In the genomic region with DNA sequence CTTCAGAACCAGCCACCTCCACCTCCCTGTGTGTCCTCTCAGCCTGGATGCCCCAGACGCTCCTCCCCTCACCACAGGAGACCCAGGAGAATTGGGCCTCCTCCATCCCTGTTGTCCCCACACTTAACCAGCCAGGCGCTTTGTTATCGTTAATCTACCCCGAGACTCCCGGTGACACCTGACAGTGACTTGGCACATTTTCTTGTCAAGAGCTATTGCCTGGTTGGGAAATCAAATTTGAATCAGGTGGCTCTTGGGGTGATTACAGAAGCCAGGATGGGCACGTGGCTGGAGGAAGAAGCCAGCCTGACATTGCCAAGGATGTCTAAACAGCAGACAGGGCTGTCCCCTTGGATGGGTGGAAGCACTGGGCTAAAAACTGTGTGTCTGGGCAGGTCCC, we compare ENCODE assay signal across 31 cellular contexts.
"Had no signal": no experiment of that assay in that cellular context is flagged by ENCODE, and none has a peak within 500 bp of the region (broad histone marks: within the 10 kb centered on the region; RNA-seq: fewer than 3 reads in every experiment).

No MANE protein-coding gene starts in this region.

- H3K9me3 ChIP-seq: esophagus muscularis mucosa, gastroesophageal sphincter, heart left ventricle, left lung, mucosa of descending colon, suprapubic skin, transverse colon, upper lobe of right lung, uterus had no signal

- H3K4me1 Mint-ChIP-seq: neural crest cell; stimulated activated naive CD8-positive, alpha-beta T cell treated with anti-CD3 and anti-CD28 coated beads, Interleukin-15, amount 100 ng/mL, for 72 hours had no signal

- H3K4me1 ChIP-seq: esophagus muscularis mucosa, foreskin keratinocyte, gastroesophageal sphincter, heart left ventricle, left lung, parathyroid adenoma, suprapubic skin, transverse colon, upper lobe of right lung, uterus had no signal

- DNase-seq: effector CD8-positive, alpha-beta T cell; foreskin keratinocyte; heart left ventricle; kidney; left cardiac atrium; left lung; mesenchymal stem cell; mucosa of descending colon; naive B cell; stimulated activated CD4-positive, alpha-beta T cell treated with anti-CD3 and anti-CD28 coated beads, Interleukin-12 subunit alpha, Interleukin-12 subunit beta, amount 100 ng/mL, for 4 hours; stimulated activated CD4-positive, alpha-beta T cell treated with anti-CD3 and anti-CD28 coated beads, Interleukin-1b, Interleukin-23, amount 100 ng/mL, for 48 hours; stimulated activated CD4-positive, alpha-beta T cell treated with anti-CD3 and anti-CD28 coated beads, Interleukin-4, amount 100 ng/mL, for 1 hour; stimulated activated CD8-positive, alpha-beta memory T cell treated with anti-CD3 and anti-CD28 coated beads, Interleukin-4, amount 100 ng/mL, for 48 hours; stimulated activated naive CD4-positive, alpha-beta T cell; stimulated activated naive CD8-positive, alpha-beta T cell treated with anti-CD3 and anti-CD28 coated beads, Interleukin-15, amount 100 ng/mL, for 72 hours; transverse colon; upper lobe of right lung; uterus had no signal

- H2AFZ ChIP-seq: hepatocyte, parathyroid adenoma had no signal

- H3K36me3 ChIP-seq: esophagus muscularis mucosa, gastroesophageal sphincter, heart left ventricle, left lung, suprapubic skin, transverse colon, upper lobe of right lung, uterus had no signal

- H3K27me3 ChIP-seq: foreskin keratinocyte, heart left ventricle, hepatocyte, left lung, upper lobe of right lung, uterus had no signal

- H3K4me3 ChIP-seq: esophagus muscularis mucosa, gastroesophageal sphincter, heart left ventricle, hepatocyte, left lung, mucosa of descending colon, smooth muscle cell, suprapubic skin, transverse colon, upper lobe of right lung, uterus had no signal

- ATAC-seq: foreskin keratinocyte; gastroesophageal sphincter; heart left ventricle; left cardiac atrium; left lung; mucosa of descending colon; natural killer cell treated with Interleukin-12 subunit alpha and Interleukin-12 subunit beta and Interleukin-15 and Interleukin-18, amount 100 ng/mL, for 72 hours; sciatic nerve; stimulated activated naive CD8-positive, alpha-beta T cell treated with anti-CD3 and anti-CD28 coated beads, Interleukin-15, amount 100 ng/mL, for 72 hours; upper lobe of right lung had no signal

- H3K4me3 Mint-ChIP-seq: dendritic cell treated with granulocyte-macrophage colony-stimulating factor and Interleukin-4, amounts not matched to agents 40 ng/mL and 50 ng/mL, for 4 days; mesothelial cell of epicardium; naive B cell; natural killer cell treated with Interleukin-12 subunit alpha and Interleukin-12 subunit beta and Interleukin-15 and Interleukin-18, amount 100 ng/mL, for 72 hours; neural crest cell; stimulated activated naive CD8-positive, alpha-beta T cell treated with anti-CD3 and anti-CD28 coated beads, Interleukin-15, amount 100 ng/mL, for 72 hours had no signal

- H3K27ac ChIP-seq: esophagus muscularis mucosa, foreskin keratinocyte, gastroesophageal sphincter, heart left ventricle, hepatocyte, left lung, parathyroid adenoma, suprapubic skin, transverse colon, upper lobe of right lung, uterus had no signal

- H3K4me2 ChIP-seq: hepatocyte, smooth muscle cell had no signal

- H3K36me3 Mint-ChIP-seq: mesothelial cell of epicardium; naive B cell; natural killer cell treated with Interleukin-12 subunit alpha and Interleukin-12 subunit beta and Interleukin-15 and Interleukin-18, amount 100 ng/mL, for 72 hours had no signal

- H3K79me2 ChIP-seq: hepatocyte, parathyroid adenoma had no signal

- H3K9me3 Mint-ChIP-seq: dendritic cell treated with granulocyte-macrophage colony-stimulating factor and Interleukin-4, amounts not matched to agents 40 ng/mL and 50 ng/mL, for 4 days; mesothelial cell of epicardium; naive B cell; natural killer cell treated with Interleukin-12 subunit alpha and Interleukin-12 subunit beta and Interleukin-15 and Interleukin-18, amount 100 ng/mL, for 72 hours; neural crest cell; stimulated activated naive CD8-positive, alpha-beta T cell treated with anti-CD3 and anti-CD28 coated beads, Interleukin-15, amount 100 ng/mL, for 72 hours had no signal

- H3K27me3 Mint-ChIP-seq: dendritic cell treated with granulocyte-macrophage colony-stimulating factor and Interleukin-4, amounts not matched to agents 40 ng/mL and 50 ng/mL, for 4 days; naive B cell had no signal

- H3K27ac Mint-ChIP-seq: dendritic cell treated with granulocyte-macrophage colony-stimulating factor and Interleukin-4, amounts not matched to agents 40 ng/mL and 50 ng/mL, for 4 days; mesothelial cell of epicardium; naive B cell; natural killer cell treated with Interleukin-12 subunit alpha and Interleukin-12 subunit beta and Interleukin-15 and Interleukin-18, amount 100 ng/mL, for 72 hours; progenitor cell of endocrine pancreas had no signal

- FAIRE-seq: endothelial cell of umbilical vein, kidney had no signal

- H3K9ac ChIP-seq: parathyroid adenoma had no signal
